9 cellular contexts compared by ENCODE assay signal in the genomic region with DNA sequence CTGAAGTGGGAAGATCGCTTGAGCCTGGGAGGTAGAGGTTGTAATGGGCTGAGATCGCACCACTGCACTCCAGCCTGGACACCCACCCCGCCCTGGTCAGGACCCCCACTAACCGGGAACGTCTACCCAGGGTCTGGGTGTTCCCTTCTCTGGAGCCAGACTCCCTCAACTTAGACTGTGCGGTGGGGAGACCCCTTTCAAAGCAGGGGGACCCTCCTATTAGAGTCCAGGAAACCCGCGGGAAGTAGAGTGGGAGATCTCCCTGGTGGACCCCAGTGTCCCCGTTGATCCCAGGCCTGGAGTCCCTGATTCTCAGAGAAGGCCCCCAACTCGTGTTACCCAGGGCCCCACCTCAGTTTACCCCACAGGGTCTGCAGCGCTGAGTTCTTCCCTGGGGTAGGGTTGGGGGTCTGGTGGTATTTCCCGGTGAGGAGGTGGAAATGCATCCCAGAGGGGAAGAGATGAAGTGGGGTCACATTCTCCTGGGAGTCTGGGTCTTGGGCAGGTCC. TPM values are rescaled to one million over a fixed set of nuclear protein-coding genes. Genes with fewer than 3 reads are reported as not detected.
DNase-seq lines count a peak whose midpoint lies in the region; ATAC-seq and TF ChIP-seq lines count a peak whose summit lies in the region.
"Had no signal": no experiment of that assay in that cellular context is flagged by ENCODE, and none has a peak within 500 bp of the region (broad histone marks: within the 10 kb centered on the region; RNA-seq: fewer than 3 reads in every experiment).

No MANE protein-coding gene starts in this region.

- H3K4me3 ChIP-seq in HFF-Myc (replicated peaks; ENCODE audit: low read depth, low read length) (peak overlapping the region; percentile 63), iPS-18c (ENCODE audit: insufficient read depth, low read depth, low read length) (peak overlapping the region; percentile 56; the same call in 1 of the 2 replicates)

- H3K27me3 Mint-ChIP-seq in activated CD8-positive, alpha-beta T cell treated with anti-CD3 and anti-CD28 coated beads for 36 hours, result no peaks in the 10 kb centered on the region
- H3K27me3 Mint-ChIP-seq in stimulated activated naive B cell treated with anti-CD40 and anti-IgM and Interleukin-4, amounts not matched to agents 10 μg/mL and 1 μg/mL and 100 μg/mL, for 72 hours, result no peaks in the 10 kb centered on the region

- peak overlapping the region; percentile 90 for H3K27ac Mint-ChIP-seq in activated CD8-positive, alpha-beta T cell treated with anti-CD3 and anti-CD28 coated beads for 36 hours
- H3K27ac Mint-ChIP-seq in stimulated activated naive B cell treated with anti-CD40 and anti-IgM and Interleukin-4, amounts not matched to agents 10 μg/mL and 1 μg/mL and 100 μg/mL, for 72 hours, result peak overlapping the region; percentile 97

- no peak for ATAC-seq in activated CD8-positive, alpha-beta T cell treated with anti-CD3 and anti-CD28 coated beads for 36 hours
- ATAC-seq in stimulated activated naive B cell treated with anti-CD40 and anti-IgM and Interleukin-4, amounts not matched to agents 10 μg/mL and 1 μg/mL and 100 μg/mL, for 72 hours (replicated peaks), result no peak
- ATAC-seq in HG03469 (IDR thresholded peaks at IDR 0.05; ENCODE audit: unreplicated experiment), result no peak

- DNase-seq in HFF-Myc (ENCODE audit: extremely low read depth, low read depth) (no peak), DMS53 treated with DMSO at 0.1 percent for 48 hours (lab: John Stamatoyannopoulos, UW; ENCODE audit: unreplicated experiment) (no peak), amygdala (lab: John Stamatoyannopoulos, UW) (no peak), HT-29 (ENCODE audit: low spot score) (no peak)
- DNase-seq in activated CD8-positive, alpha-beta T cell treated with anti-CD3 and anti-CD28 coated beads for 36 hours, result no peak
- no peak for DNase-seq in stimulated activated naive B cell treated with anti-CD40 and anti-IgM and Interleukin-4, amounts not matched to agents 10 μg/mL and 1 μg/mL and 100 μg/mL, for 72 hours
- DNase-seq: stimulated activated CD4-positive, alpha-beta T cell treated with anti-CD3 and anti-CD28 coated beads, Interleukin-4, amount 100 ng/mL, for 1 hour had no signal

- CTCF ChIA-PET in activated CD8-positive, alpha-beta T cell treated with anti-CD3 and anti-CD28 coated beads for 36 hours (lab: Charles Lee), result interaction anchor here (1.5 to 5.3 kb wide), 4 partner anchors 57 to 85 kb away, joined by 5 to 27 read pairs (median 13); a partner anchor contains a TSS

- intact Hi-C loops in activated CD8-positive, alpha-beta T cell treated with anti-CD3 and anti-CD28 coated beads for 36 hours (cut with micrococcal nuclease), result loop anchor here (10.0 kb wide), 1 partner anchor 153 kb away; a partner anchor contains a TSS

- H3K4me3 Mint-ChIP-seq in activated CD8-positive, alpha-beta T cell treated with anti-CD3 and anti-CD28 coated beads for 36 hours, result peak overlapping the region; percentile 90
- peak overlapping the region; percentile 81 to 95 for H3K4me3 Mint-ChIP-seq in stimulated activated naive B cell treated with anti-CD40 and anti-IgM and Interleukin-4, amounts not matched to agents 10 μg/mL and 1 μg/mL and 100 μg/mL, for 72 hours

- peaks cover 2% of the 10 kb centered on the region for H3K9me3 ChIP-seq in iPS-18c (ENCODE audit: control insufficient read depth, insufficient read depth, low read length)

- H3K9me3 Mint-ChIP-seq in activated CD8-positive, alpha-beta T cell treated with anti-CD3 and anti-CD28 coated beads for 36 hours, result no peaks in the 10 kb centered on the region
- no peaks in the 10 kb centered on the region for H3K9me3 Mint-ChIP-seq in stimulated activated naive B cell treated with anti-CD40 and anti-IgM and Interleukin-4, amounts not matched to agents 10 μg/mL and 1 μg/mL and 100 μg/mL, for 72 hours

- POLR2A ChIA-PET in activated CD8-positive, alpha-beta T cell treated with anti-CD3 and anti-CD28 coated beads for 36 hours (lab: Charles Lee), result interaction anchor here (0.8 to 2.7 kb wide), 12 partner anchors 12 to 164 kb away, joined by 3 to 14 read pairs (median 3); a partner anchor contains a TSS

- peaks cover 17% of the 10 kb centered on the region for H3K4me1 Mint-ChIP-seq in activated CD8-positive, alpha-beta T cell treated with anti-CD3 and anti-CD28 coated beads for 36 hours (ENCODE audit: low read depth)
- peaks cover 18 to 51% of the 10 kb centered on the region in 2 donors for H3K4me1 Mint-ChIP-seq in stimulated activated naive B cell treated with anti-CD40 and anti-IgM and Interleukin-4, amounts not matched to agents 10 μg/mL and 1 μg/mL and 100 μg/mL, for 72 hours

- peaks cover 14% of the 10 kb centered on the region for H3K36me3 Mint-ChIP-seq in activated CD8-positive, alpha-beta T cell treated with anti-CD3 and anti-CD28 coated beads for 36 hours (ENCODE audit: low read depth)
- peaks cover 4 to 14% of the 10 kb centered on the region in 2 donors for H3K36me3 Mint-ChIP-seq in stimulated activated naive B cell treated with anti-CD40 and anti-IgM and Interleukin-4, amounts not matched to agents 10 μg/mL and 1 μg/mL and 100 μg/mL, for 72 hours

- no peak for TF ChIP-seq CTCF in HFF-Myc (IDR thresholded peaks at IDR 0.05; ENCODE audit: low read depth, low read length, missing control alignments)
- TF ChIP-seq CTCF in activated CD8-positive, alpha-beta T cell treated with anti-CD3 and anti-CD28 coated beads for 36 hours (IDR thresholded peaks at IDR 0.05), result no peak

RNA-seq across cellular contexts. Expression of a gene that starts 6.1 kb away (rescaled TPM):
- 10 to 100 TPM; 29.1 TPM for total RNA-seq in activated CD8-positive, alpha-beta T cell treated with anti-CD3 and anti-CD28 coated beads for 36 hours
- total RNA-seq in HT-29 (2014; rRNA removed; shearing (Covaris generic)), result 39.1 and 40.5 TPM in 2 replicates

RNA-seq across cellular contexts. Expression of a gene that starts 35.0 kb away (rescaled TPM):
- 1 to 10 TPM in 1 of 2 experiments, under 1 TPM in 1; 0.25 to 1.7 TPM for total RNA-seq in activated CD8-positive, alpha-beta T cell treated with anti-CD3 and anti-CD28 coated beads for 36 hours
- 0.13 and 0.28 TPM in 2 replicates for total RNA-seq in HT-29 (2014; rRNA removed; shearing (Covaris generic))
